Comparison of ENCODE assay signal across 1 cellular context in the genomic region with DNA sequence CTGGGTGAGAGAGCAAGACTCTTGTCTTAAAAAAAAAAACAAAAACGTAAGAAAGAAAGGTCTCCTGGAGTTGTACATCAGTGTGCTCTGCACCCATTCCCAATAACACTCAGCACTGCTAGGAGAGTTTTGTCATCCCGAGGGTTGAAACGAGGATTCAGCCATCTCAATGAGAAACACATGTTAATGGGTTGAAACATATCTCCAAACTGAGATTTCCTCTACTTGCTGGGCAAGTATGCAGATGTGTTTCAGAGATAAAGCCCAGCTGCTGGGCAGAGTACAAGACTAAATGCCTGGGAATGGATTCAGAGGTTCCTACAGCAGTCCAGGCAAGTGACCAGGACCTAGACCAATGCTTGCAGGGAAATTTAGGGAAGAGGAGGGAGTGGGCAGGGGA.
TF ChIP-seq lines count a peak whose summit lies in the region.

No MANE protein-coding gene starts in this region.

TF ChIP-seq in IMR-90, 13 proteins besides CTCF, POLR2A, EP300 and RAD21:
- TF ChIP-seq NFE2L2 (IDR thresholded peaks at IDR 0.05; ENCODE audit: low read depth, low read length) (no peak), MAZ (IDR thresholded peaks at IDR 0.05; ENCODE audit: borderline replicate concordance, low read depth, low read length) (no peak), BHLHE40 (IDR thresholded peaks at IDR 0.05; ENCODE audit: low read depth, low read length) (no peak), MAFK (IDR thresholded peaks at IDR 0.05; ENCODE audit: low read depth, low read length) (no peak), RCOR1 (IDR thresholded peaks at IDR 0.05; ENCODE audit: insufficient replicate concordance, low read length) (no peak), CEBPB (IDR thresholded peaks at IDR 0.05; ENCODE audit: low read depth, low read length) (no peak), RFX5 (IDR thresholded peaks at IDR 0.05; ENCODE audit: low read depth, low read length) (no peak)
- TF ChIP-seq, protein P1, sequence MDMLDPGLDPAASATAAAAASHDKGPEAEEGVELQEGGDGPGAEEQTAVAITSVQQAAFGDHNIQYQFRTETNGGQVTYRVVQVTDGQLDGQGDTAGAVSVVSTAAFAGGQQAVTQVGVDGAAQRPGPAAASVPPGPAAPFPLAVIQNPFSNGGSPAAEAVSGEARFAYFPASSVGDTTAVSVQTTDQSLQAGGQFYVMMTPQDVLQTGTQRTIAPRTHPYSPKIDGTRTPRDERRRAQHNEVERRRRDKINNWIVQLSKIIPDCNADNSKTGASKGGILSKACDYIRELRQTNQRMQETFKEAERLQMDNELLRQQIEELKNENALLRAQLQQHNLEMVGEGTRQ (IDR thresholded peaks at IDR 0.05; ENCODE audit: low read depth, low read length): no peak
TF ChIP-seq in IMR-90: peak in this region for 0.
